Comparison of ENCODE assay signal across 9 cellular contexts in genomic region chr11:46272816-46273427, GRCh38. TPM values are rescaled to one million over a fixed set of nuclear protein-coding genes. Genes with fewer than 3 reads are reported as not detected.
DNase-seq lines count a peak whose midpoint lies in the region; ATAC-seq and TF ChIP-seq lines count a peak whose summit lies in the region.
"Had no signal": no experiment of that assay in that cellular context is flagged by ENCODE, and none has a peak within 500 bp of the region (broad histone marks: within the 10 kb centered on the region; RNA-seq: fewer than 3 reads in every experiment).

No MANE protein-coding gene starts in this region.

- H2BK5ac ChIP-seq in H9 (ENCODE audit: insufficient read length, low read length): no peak overlapping the region

- no peak overlapping the region for H4K8ac ChIP-seq in H9 (replicated peaks; ENCODE audit: insufficient read length, low read depth, low read length)

- H3K27me3 Mint-ChIP-seq in H9 (ENCODE audit: low read depth): peaks cover 14% of the 10 kb centered on the region

- ATAC-seq in activated CD4-positive, CD25-positive, alpha-beta regulatory T cell treated with anti-CD3 and anti-CD28 coated beads, Interleukin-2, amount 50 U/mL, for 24 hours: no peak
- no peak for ATAC-seq in GM18861 (IDR thresholded peaks at IDR 0.05; ENCODE audit: unreplicated experiment)

- no peak overlapping the region for H3K4me3 ChIP-seq in fibroblast of pulmonary artery (replicated peaks; ENCODE audit: low read depth, low read length)
- H3K4me3 ChIP-seq in rectal smooth muscle tissue (ENCODE audit: low read length): no peak overlapping the region

- H3K23me2 ChIP-seq in H9 (ENCODE audit: insufficient read length, low read depth, low read length, poor library complexity, severe bottlenecking): peaks cover 1% of the 10 kb centered on the region

- DNase-seq in EH (ENCODE audit: low read depth) (peak; percentile 82), SHP77 (lab: John Stamatoyannopoulos, UW) (peak; percentile 58 to 72), fibroblast of pulmonary artery (ENCODE audit: low read depth) (peak; percentile 77), H9 (no peak)
- no peak for DNase-seq in activated CD4-positive, alpha-beta T cell treated with anti-CD3 and anti-CD28 coated beads for 1 hour
- DNase-seq: dermis blood vessel endothelial cell had no signal

- H3K27ac ChIP-seq in rectal smooth muscle tissue (ENCODE audit: low read depth, low read length) (peak overlapping the region; percentile 72), H9 (ENCODE audit: insufficient read length, low read depth, low read length) (no peak overlapping the region)

- H3K4me1 ChIP-seq in rectal smooth muscle tissue (ENCODE audit: control insufficient read depth, insufficient read depth, low read length): peaks cover 18% of the 10 kb centered on the region
- no peaks in the 10 kb centered on the region; the same call in 1 of the 2 replicates for H3K4me1 ChIP-seq in H9 (ENCODE audit: insufficient read depth, low read length)

- H4K91ac ChIP-seq in H9 (ENCODE audit: insufficient read length, low read depth, low read length): no peak overlapping the region

- no peak overlapping the region for H3K14ac ChIP-seq in H9 (ENCODE audit: insufficient read depth, low read length)

- no peak overlapping the region for H2BK20ac ChIP-seq in H9 (ENCODE audit: low read depth, low read length, poor library complexity, severe bottlenecking)

- H3K36me3 Mint-ChIP-seq in H9 (ENCODE audit: insufficient read depth in 1 of 3, low read depth in 3 of 3): no peaks in the 10 kb centered on the region; a peak in 1 of 7 replicates

- no peak overlapping the region for H3K4ac ChIP-seq in H9 (ENCODE audit: low read depth, low read length)

- no peaks in the 10 kb centered on the region for H3K79me2 ChIP-seq in H9 (ENCODE audit: insufficient read depth, low read length)

- WGBS in H9 (ENCODE audit: extremely low coverage, insufficient read length, low lambda C conversion rate): no CpG with 5 or more reads among the region's 9 CpGs

- H3T11ph ChIP-seq in H9 (ENCODE audit: low read length): no peak overlapping the region

- no peak overlapping the region for H2BK15ac ChIP-seq in H9 (ENCODE audit: low read depth, low read length)

- H3K4me2 ChIP-seq in H9 (ENCODE audit: insufficient read depth, insufficient read length, low read length): no peak overlapping the region

- H2BK120ac ChIP-seq in H9 (ENCODE audit: low read depth, low read length, poor library complexity, severe bottlenecking): no peak overlapping the region

- H3K4me3 Mint-ChIP-seq in H9: no peak overlapping the region

- H2BK12ac ChIP-seq in H9 (ENCODE audit: insufficient read length, low read depth, low read length): no peak overlapping the region

- no peaks in the 10 kb centered on the region for H3K36me3 ChIP-seq in rectal smooth muscle tissue (ENCODE audit: control insufficient read depth, insufficient read depth, low read length)

- H3K4me1 Mint-ChIP-seq in H9: peaks cover 25 to 44% of the 10 kb centered on the region in 2 experiments

- peak overlapping the region in 1 of 3 experiments; percentile 7; a peak in 2 of 7 replicates for H3K27ac Mint-ChIP-seq in H9

- H3K23ac ChIP-seq in H9 (ENCODE audit: insufficient read length, low read depth, low read length): no peak overlapping the region

- no peaks in the 10 kb centered on the region for H3K9me3 ChIP-seq in H9 (ENCODE audit: control insufficient read depth, low read depth, low read length)

- no peak overlapping the region for H2AK5ac ChIP-seq in H9 (ENCODE audit: insufficient read length, low read length)

- H3K9ac ChIP-seq in rectal smooth muscle tissue (ENCODE audit: low read length) (peak overlapping the region; percentile 5), H9 (ENCODE audit: extremely low read depth, insufficient read length, low read length) (no peak overlapping the region)

- no peak overlapping the region for H2AFZ ChIP-seq in H9 (ENCODE audit: low read length)

- H4K20me1 ChIP-seq in H9 (ENCODE audit: control insufficient read depth, insufficient read depth, insufficient read length): no peaks in the 10 kb centered on the region

- no peak for TF ChIP-seq CTCF in fibroblast of pulmonary artery (IDR thresholded peaks at IDR 0.05; ENCODE audit: low read length, missing control alignments)
- no peak for TF ChIP-seq CTCF in H9 (conservative IDR thresholded peaks at IDR 0.05)

- H3K27me3 ChIP-seq in rectal smooth muscle tissue (ENCODE audit: control insufficient read depth, insufficient read depth, low read length) (peaks cover 6% of the 10 kb centered on the region), H9 (ENCODE audit: insufficient read depth, low read length) (no peaks in the 10 kb centered on the region)

- no peak overlapping the region for H3K18ac ChIP-seq in H9 (ENCODE audit: insufficient read length, low read depth, low read length)

- H3K9me3 Mint-ChIP-seq in H9: no peaks in the 10 kb centered on the region

- no peak overlapping the region for H4K5ac ChIP-seq in H9 (ENCODE audit: insufficient read length, low read depth, low read length)

- no peaks in the 10 kb centered on the region for H3K79me1 ChIP-seq in H9 (ENCODE audit: insufficient read depth, low read depth, low read length, poor library complexity, severe bottlenecking)

- no peak overlapping the region for H3K56ac ChIP-seq in H9 (ENCODE audit: insufficient read length, low read depth, low read length)

RNA-seq across cellular contexts. Expression of gene CREB3L1, which starts 4.5 kb away (rescaled TPM):
- 2.6 and 3.3 TPM in 2 replicates for total RNA-seq in H9 (2021)

Comparison
In these comparisons a context has a peak if more than half of its experiments do, and no peak if none do; other contexts are left out.
1. DNase-seq: peak in EH (single experiment), SHP77 (2 of 2) and fibroblast of pulmonary artery (single experiment); none in H9 (single experiment) and activated CD4-positive, alpha-beta T cell treated with anti-CD3 and anti-CD28 coated beads for 1 hour (single experiment).